In the genomic region with DNA sequence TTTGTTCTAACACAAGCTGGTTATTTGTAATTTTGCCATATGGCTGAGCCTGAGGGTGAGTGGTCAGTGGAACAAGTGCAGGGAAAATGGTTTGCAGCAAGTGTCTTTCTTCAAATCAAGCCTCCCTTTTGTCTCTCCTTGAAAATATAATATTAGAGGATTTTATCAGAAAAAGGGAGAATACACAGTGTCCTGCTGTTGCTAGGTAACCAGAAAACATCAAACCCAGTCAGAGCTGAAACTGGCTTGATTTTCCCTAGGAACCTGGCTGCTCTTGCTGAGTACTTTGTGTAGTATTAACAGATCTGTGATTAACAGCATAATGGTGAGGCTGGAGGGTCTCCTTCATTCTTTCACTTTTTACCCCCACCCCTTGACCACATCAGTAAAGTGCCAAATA, we compare ENCODE assay signal across 22 cellular contexts.
DNase-seq lines count a peak whose midpoint lies in the region; ATAC-seq, FAIRE-seq and TF ChIP-seq lines count a peak whose summit lies in the region.
"Had no signal": no experiment of that assay in that cellular context is flagged by ENCODE, and none has a peak within 500 bp of the region (broad histone marks: within the 10 kb centered on the region; RNA-seq: fewer than 3 reads in every experiment).

No MANE protein-coding gene starts in this region.

- H3K27ac ChIP-seq in SJSA1, result peak overlapping the region; percentile 97
- H3K27ac ChIP-seq in pancreas, result peak overlapping the region in 3 of 4 donors; percentile 53 to 78 (median 74)
- H3K27ac ChIP-seq: C4-2B, foreskin keratinocyte, prostate gland, transverse colon had no signal

- H3K9me3 ChIP-seq in SJSA1 (replicated peaks) (no peaks in the 10 kb centered on the region), pancreas (no peaks in the 10 kb centered on the region)
- H3K9me3 ChIP-seq: prostate gland had no signal

- ATAC-seq in pancreas (peak in 3 of 4 donors; percentile 25 to 50 (median 45)), GM19351 (IDR thresholded peaks at IDR 0.05; ENCODE audit: unreplicated experiment) (no peak)
- ATAC-seq: foreskin keratinocyte; naive thymus-derived CD4-positive, alpha-beta T cell; PC-3; stimulated activated naive B cell treated with anti-CD40 and anti-IgM and Interleukin-4, amounts not matched to agents 10 μg/mL and 1 μg/mL and 100 μg/mL, for 72 hours had no signal

- H3K4me1 ChIP-seq in SJSA1 (replicated peaks), result peaks cover 40% of the 10 kb centered on the region
- peaks cover 0 to 9% (median 7%) of the 10 kb centered on the region in 3 donors for H3K4me1 ChIP-seq in pancreas
- H3K4me1 ChIP-seq: prostate gland, transverse colon had no signal

- no peak for TF ChIP-seq CTCF in choroid plexus epithelial cell (conservative IDR thresholded peaks at IDR 0.05; ENCODE audit: low read depth, low read length)
- no peak for TF ChIP-seq CTCF in pancreas (IDR thresholded peaks at IDR 0.05)
- TF ChIP-seq CTCF in GM10266 (IDR thresholded peaks at IDR 0.05; ENCODE audit: control insufficient read depth, insufficient read depth, low read depth, missing control alignments), result no peak

- H3K27me3 ChIP-seq in SJSA1 (replicated peaks), result no peaks in the 10 kb centered on the region
- no peaks in the 10 kb centered on the region for H3K27me3 ChIP-seq in pancreas
- H3K27me3 ChIP-seq: foreskin keratinocyte, transverse colon had no signal

- intact Hi-C loops in pancreas (cut with DNase I), result no loop called here

- FAIRE-seq in pancreas (lab: Jason Lieb, UNC), result no peak

- peak; percentile 40 for DNase-seq in DMS53 (lab: John Stamatoyannopoulos, UW)
- DNase-seq in DMS53 treated with DMSO at 0.1 percent for 48 hours (lab: John Stamatoyannopoulos, UW; ENCODE audit: unreplicated experiment), result no peak
- no peak for DNase-seq in SJSA1 (ENCODE audit: low read depth in 1 of 2, low spot score in 2 of 2)
- peak; percentile 57 for DNase-seq in choroid plexus epithelial cell (ENCODE audit: low read depth)
- DNase-seq in pancreas, result no peak
- DNase-seq in islet precursor cell, result no peak
- DNase-seq in GM10266 (ENCODE audit: extremely low spot score), result no peak
- DNase-seq: 8988T; activated CD4-positive, alpha-beta T cell treated with anti-CD3 and anti-CD28 coated beads, Interleukin-2, amount 50 U/mL, for 1 hour; activated naive CD4-positive, alpha-beta T cell treated with anti-CD3 and anti-CD28 coated beads, Interleukin-2, amount 10 ng/mL, durations not matched to agents 7 days and 5 days; activated T-cell treated with anti-CD3 and anti-CD28 coated beads for 4 hours; DND-41; endodermal cell; foreskin keratinocyte; naive thymus-derived CD4-positive, alpha-beta T cell; NCI-H1092; PC-3; stimulated activated naive B cell treated with anti-CD40 and anti-IgM and Interleukin-4, amounts not matched to agents 10 μg/mL and 1 μg/mL and 100 μg/mL, for 72 hours; transverse colon had no signal

- H3K4me3 ChIP-seq in SJSA1 (no peak overlapping the region), choroid plexus epithelial cell (ENCODE audit: low read depth, low read length) (no peak overlapping the region), pancreas (no peak overlapping the region)
- H3K4me3 ChIP-seq: prostate gland, transverse colon had no signal

- peaks cover 11% of the 10 kb centered on the region for H3K36me3 ChIP-seq in SJSA1
- peaks cover 0 to 6% (median 3%) of the 10 kb centered on the region in 3 donors for H3K36me3 ChIP-seq in pancreas
- H3K36me3 ChIP-seq: prostate gland, transverse colon had no signal

Comparison
In these comparisons a context has a peak if more than half of its experiments do, and no peak if none do; other contexts are left out.
1. DNase-seq: peak in DMS53 (single experiment) and choroid plexus epithelial cell (single experiment); none in DMS53 treated with DMSO at 0.1 percent for 48 hours (single experiment), SJSA1 (0 of 2), pancreas (0 of 6), islet precursor cell (single experiment) and GM10266 (single experiment).